Comparison of ENCODE assay signal across 9 cellular contexts in genomic region chr3:52820741-52821140, GRCh38. TPM values are rescaled to one million over a fixed set of nuclear protein-coding genes. Genes with fewer than 3 reads are reported as not detected.
DNase-seq lines count a peak whose midpoint lies in the region; ATAC-seq and TF ChIP-seq lines count a peak whose summit lies in the region.
"Had no signal": no experiment of that assay in that cellular context is flagged by ENCODE, and none has a peak within 500 bp of the region (broad histone marks: within the 10 kb centered on the region; RNA-seq: fewer than 3 reads in every experiment).

No MANE protein-coding gene starts in this region.

- no peak overlapping the region for H3K27ac Mint-ChIP-seq in activated T-cell treated with anti-CD3 and anti-CD28 coated beads, Interleukin-2, amount 50 U/mL, for 72 hours
- H3K27ac Mint-ChIP-seq in activated T-cell treated with anti-CD3 and anti-CD28 coated beads, Interleukin-2, amount 50 U/mL, for 24 hours, result no peak overlapping the region
- no peak overlapping the region for H3K27ac Mint-ChIP-seq in endothelial cell (ENCODE audit: unreplicated experiment)
- H3K27ac Mint-ChIP-seq: activated naive CD4-positive, alpha-beta T cell treated with anti-CD3 and anti-CD28 coated beads, Interleukin-2, amount 50 U/mL, for 24 hours had no signal

- TF ChIP-seq CTCF in endothelial cell (IDR thresholded peaks at IDR 0.05; ENCODE audit: unreplicated experiment) (peak; percentile 73), smooth muscle cell (IDR thresholded peaks at IDR 0.05; ENCODE audit: borderline replicate concordance, insufficient read depth, poor library complexity, severe bottlenecking) (peak; percentile 49)

- no peak overlapping the region for H3K4me3 Mint-ChIP-seq in activated T-cell treated with anti-CD3 and anti-CD28 coated beads, Interleukin-2, amount 50 U/mL, for 72 hours
- H3K4me3 Mint-ChIP-seq in activated T-cell treated with anti-CD3 and anti-CD28 coated beads, Interleukin-2, amount 50 U/mL, for 24 hours, result no peak overlapping the region
- H3K4me3 Mint-ChIP-seq in endothelial cell (ENCODE audit: unreplicated experiment), result no peak overlapping the region
- H3K4me3 Mint-ChIP-seq: activated naive CD4-positive, alpha-beta T cell treated with anti-CD3 and anti-CD28 coated beads, Interleukin-2, amount 50 U/mL, for 24 hours had no signal

- 44% methylated on average over 10 of the region's 10 CpGs for WGBS in smooth muscle cell (ENCODE audit: low lambda C conversion rate)
- 57% methylated on average over 10 of the region's 10 CpGs for WGBS in aorta, 2 donors

- no peak overlapping the region for H3K4me3 ChIP-seq in NT2/D1 (ENCODE audit: insufficient read length, low read depth)
- no peak overlapping the region for H3K4me3 ChIP-seq in smooth muscle cell
- H3K4me3 ChIP-seq in aorta (ENCODE audit: low read length in 2 of 2), result no peak overlapping the region

- no peaks in the 10 kb centered on the region for H4K20me1 ChIP-seq in smooth muscle cell (ENCODE audit: low read depth)

- peaks cover 4% of the 10 kb centered on the region for H3K36me3 ChIP-seq in NT2/D1 (ENCODE audit: insufficient read depth, insufficient read length, low read length)
- H3K36me3 ChIP-seq in smooth muscle cell (ENCODE audit: low read depth), result no peaks in the 10 kb centered on the region
- peaks cover 0 to 2% of the 10 kb centered on the region in 2 donors for H3K36me3 ChIP-seq in aorta (ENCODE audit: control insufficient read depth in 1 of 2, insufficient read depth in 2 of 2, low read length in 1 of 2)

- H3K79me2 ChIP-seq in smooth muscle cell (ENCODE audit: low read depth), result no peaks in the 10 kb centered on the region

- no peak overlapping the region for H2AFZ ChIP-seq in smooth muscle cell (ENCODE audit: low read depth)

- H3K27ac ChIP-seq in smooth muscle cell (ENCODE audit: low read depth), result no peak overlapping the region
- H3K27ac ChIP-seq in aorta (ENCODE audit: low read depth in 1 of 2, low read length in 2 of 2), result no peak overlapping the region

- intact Hi-C loops in aorta (cut with DNase I), result no loop called here

- H3K9me3 Mint-ChIP-seq in activated T-cell treated with anti-CD3 and anti-CD28 coated beads, Interleukin-2, amount 50 U/mL, for 72 hours, result no peaks in the 10 kb centered on the region
- no peaks in the 10 kb centered on the region for H3K9me3 Mint-ChIP-seq in activated T-cell treated with anti-CD3 and anti-CD28 coated beads, Interleukin-2, amount 50 U/mL, for 24 hours
- no peaks in the 10 kb centered on the region for H3K9me3 Mint-ChIP-seq in endothelial cell (ENCODE audit: unreplicated experiment)
- H3K9me3 Mint-ChIP-seq: activated naive CD4-positive, alpha-beta T cell treated with anti-CD3 and anti-CD28 coated beads, Interleukin-2, amount 50 U/mL, for 24 hours had no signal

- no peaks in the 10 kb centered on the region for H3K36me3 Mint-ChIP-seq in activated T-cell treated with anti-CD3 and anti-CD28 coated beads, Interleukin-2, amount 50 U/mL, for 72 hours (ENCODE audit: insufficient read depth in 2 of 2)
- H3K36me3 Mint-ChIP-seq in activated T-cell treated with anti-CD3 and anti-CD28 coated beads, Interleukin-2, amount 50 U/mL, for 24 hours (ENCODE audit: low read depth), result peaks cover 2% of the 10 kb centered on the region
- H3K36me3 Mint-ChIP-seq in endothelial cell (ENCODE audit: low read depth, unreplicated experiment), result peaks cover 4% of the 10 kb centered on the region
- H3K36me3 Mint-ChIP-seq: activated naive CD4-positive, alpha-beta T cell treated with anti-CD3 and anti-CD28 coated beads, Interleukin-2, amount 50 U/mL, for 24 hours had no signal

- ATAC-seq in activated T-cell treated with anti-CD3 and anti-CD28 coated beads, Interleukin-2, amount 50 U/mL, for 72 hours (replicated peaks in 1 of 2), result peak in 1 of 2 donors; percentile 42
- ATAC-seq in aorta (ENCODE audit: low FRiP score), result no peak
- ATAC-seq in HG03045 (IDR thresholded peaks at IDR 0.05; ENCODE audit: unreplicated experiment), result no peak

- no peaks in the 10 kb centered on the region for H3K9me3 ChIP-seq in NT2/D1 (ENCODE audit: insufficient read depth, low read length)
- no peaks in the 10 kb centered on the region for H3K9me3 ChIP-seq in smooth muscle cell (replicated peaks; ENCODE audit: low read depth)
- no peaks in the 10 kb centered on the region for H3K9me3 ChIP-seq in aorta (ENCODE audit: control insufficient read depth, low read length)

- H3K4me1 Mint-ChIP-seq in activated T-cell treated with anti-CD3 and anti-CD28 coated beads, Interleukin-2, amount 50 U/mL, for 72 hours (ENCODE audit: low read depth), result no peaks in the 10 kb centered on the region
- no peaks in the 10 kb centered on the region for H3K4me1 Mint-ChIP-seq in activated T-cell treated with anti-CD3 and anti-CD28 coated beads, Interleukin-2, amount 50 U/mL, for 24 hours (ENCODE audit: low read depth)
- H3K4me1 Mint-ChIP-seq in endothelial cell (ENCODE audit: unreplicated experiment), result peaks cover 4% of the 10 kb centered on the region
- H3K4me1 Mint-ChIP-seq: activated naive CD4-positive, alpha-beta T cell treated with anti-CD3 and anti-CD28 coated beads, Interleukin-2, amount 50 U/mL, for 24 hours had no signal

- H3K27me3 ChIP-seq in NT2/D1 (ENCODE audit: insufficient read depth, insufficient read length) (no peaks in the 10 kb centered on the region), smooth muscle cell (ENCODE audit: low read depth) (no peaks in the 10 kb centered on the region), aorta (ENCODE audit: control insufficient read depth in 1 of 2, insufficient read depth in 2 of 2, low read length in 1 of 2) (no peaks in the 10 kb centered on the region)

- H3F3A ChIP-seq in smooth muscle cell (ENCODE audit: low read depth), result no peaks in the 10 kb centered on the region

- H3K4me2 ChIP-seq in smooth muscle cell, result no peak overlapping the region

- no peaks in the 10 kb centered on the region for H3K27me3 Mint-ChIP-seq in activated T-cell treated with anti-CD3 and anti-CD28 coated beads, Interleukin-2, amount 50 U/mL, for 72 hours (ENCODE audit: low read depth)
- H3K27me3 Mint-ChIP-seq in activated T-cell treated with anti-CD3 and anti-CD28 coated beads, Interleukin-2, amount 50 U/mL, for 24 hours, result no peaks in the 10 kb centered on the region
- peaks cover 5% of the 10 kb centered on the region for H3K27me3 Mint-ChIP-seq in endothelial cell (ENCODE audit: unreplicated experiment)
- H3K27me3 Mint-ChIP-seq: activated naive CD4-positive, alpha-beta T cell treated with anti-CD3 and anti-CD28 coated beads, Interleukin-2, amount 50 U/mL, for 24 hours had no signal

- DNase-seq in activated T-cell treated with anti-CD3 and anti-CD28 coated beads, Interleukin-2, amount 50 U/mL, for 72 hours, result peak; percentile 26 to 38
- no peak for DNase-seq in activated T-cell treated with anti-CD3 and anti-CD28 coated beads, Interleukin-2, amount 50 U/mL, for 24 hours
- DNase-seq in NT2/D1 (ENCODE audit: low read depth, low spot score) (peak; percentile 36), endothelial cell (ENCODE audit: low spot score) (peak; percentile 58), smooth muscle cell (lab: John Stamatoyannopoulos, UW; ENCODE audit: unreplicated experiment) (no peak), aorta (no peak)
- DNase-seq in activated CD4-positive, CD25-positive, alpha-beta regulatory T cell (lab: John Stamatoyannopoulos, UW), result no peak

- peaks cover 35% of the 10 kb centered on the region for H3K4me1 ChIP-seq in NT2/D1 (ENCODE audit: insufficient read depth, insufficient read length)
- H3K4me1 ChIP-seq in smooth muscle cell (ENCODE audit: low read depth), result no peaks in the 10 kb centered on the region
- no peaks in the 10 kb centered on the region for H3K4me1 ChIP-seq in aorta (ENCODE audit: control insufficient read depth in 1 of 2, insufficient read depth in 2 of 2, low read length in 2 of 2)

- H3K9ac ChIP-seq in NT2/D1 (ENCODE audit: insufficient read length, low read depth) (no peak overlapping the region), smooth muscle cell (ENCODE audit: low read depth) (no peak overlapping the region)

RNA-seq across cellular contexts. Expression of gene ITIH4, which starts 9.7 kb away (rescaled TPM):
- 10 to 100 TPM; 21.8 to 24.5 TPM for total RNA-seq in activated T-cell treated with anti-CD3 and anti-CD28 coated beads, Interleukin-2, amount 50 U/mL, for 72 hours
- total RNA-seq in endothelial cell (ENCODE audit: unreplicated experiment), result 8.2 TPM
- 1.6 and 2.3 TPM in 2 replicates for total RNA-seq in smooth muscle cell
- 1.6 and 4.5 TPM in 2 replicates for polyA plus RNA-seq in smooth muscle cell
- 10 to 100 TPM; 55.4 to 88.7 TPM for total RNA-seq in aorta
- 100 to 1,000 TPM in 1 of 2 donors, 10 to 100 TPM in 1; 25.0 to 368 TPM for polyA plus RNA-seq in aorta

RNA-seq across cellular contexts. Expression of gene MUSTN1, which starts 14.1 kb away (rescaled TPM):
- 1 to 10 TPM; 1.3 TPM for total RNA-seq in activated T-cell treated with anti-CD3 and anti-CD28 coated beads, Interleukin-2, amount 50 U/mL, for 72 hours
- total RNA-seq in endothelial cell (ENCODE audit: unreplicated experiment) (1.1 TPM), smooth muscle cell (2.2 TPM in 1 of 2 replicates, not detected in the other), aorta (10 to 100 TPM; 56.8 to 86.6 TPM)
- polyA plus RNA-seq in smooth muscle cell (0.30 and 0.98 TPM in 2 replicates), aorta (100 to 1,000 TPM in 1 of 2 donors, 10 to 100 TPM in 1; 29.7 to 474 TPM)

RNA-seq across cellular contexts. Expression of gene ITIH3, which starts 26.1 kb away (rescaled TPM):
- total RNA-seq in activated T-cell treated with anti-CD3 and anti-CD28 coated beads, Interleukin-2, amount 50 U/mL, for 72 hours, result not detected
- not detected for total RNA-seq in endothelial cell (ENCODE audit: unreplicated experiment)
- not detected in 2 replicates for total RNA-seq in smooth muscle cell
- polyA plus RNA-seq in smooth muscle cell, result 0.35 TPM in 1 of 2 replicates, not detected in the other
- total RNA-seq in aorta, result 1 to 10 TPM; 5.7 to 6.8 TPM
- polyA plus RNA-seq in aorta, result 10 to 100 TPM in 1 of 2 donors, 1 to 10 TPM in 1; 2.4 to 75.1 TPM

RNA-seq across cellular contexts. Expression of gene ITIH1, which starts 43.3 kb away (rescaled TPM):
- not detected for total RNA-seq in activated T-cell treated with anti-CD3 and anti-CD28 coated beads, Interleukin-2, amount 50 U/mL, for 72 hours
- total RNA-seq in endothelial cell (ENCODE audit: unreplicated experiment), result not detected
- not detected in 2 replicates for total RNA-seq in smooth muscle cell
- polyA plus RNA-seq in smooth muscle cell, result 0.33 TPM in 1 of 2 replicates, not detected in the other
- total RNA-seq in aorta, result not detected
- under 1 TPM in 1 of 2 donors, not detected in 1; 0.50 TPM for polyA plus RNA-seq in aorta

RNA-seq across cellular contexts. Expression of gene NEK4, which starts 50.0 kb away (rescaled TPM):
- 10 to 100 TPM; 15.9 to 25.6 TPM for total RNA-seq in activated T-cell treated with anti-CD3 and anti-CD28 coated beads, Interleukin-2, amount 50 U/mL, for 72 hours
- 16.9 TPM for total RNA-seq in endothelial cell (ENCODE audit: unreplicated experiment)
- 9.6 and 11.0 TPM in 2 replicates for total RNA-seq in smooth muscle cell
- 7.1 and 8.6 TPM in 2 replicates for polyA plus RNA-seq in smooth muscle cell
- total RNA-seq in aorta, result 10 to 100 TPM; 21.7 to 22.1 TPM
- polyA plus RNA-seq in aorta, result 1 to 10 TPM; 8.0 to 8.5 TPM

Comparison
In these comparisons a context has a peak if more than half of its experiments do, and no peak if none do; other contexts are left out.
1. DNase-seq: peak in activated T-cell treated with anti-CD3 and anti-CD28 coated beads, Interleukin-2, amount 50 U/mL, for 72 hours (2 of 2), NT2/D1 (single experiment) and endothelial cell (single experiment); none in activated T-cell treated with anti-CD3 and anti-CD28 coated beads, Interleukin-2, amount 50 U/mL, for 24 hours (single experiment), smooth muscle cell (single experiment), aorta (0 of 2) and activated CD4-positive, CD25-positive, alpha-beta regulatory T cell (0 of 4).
2. RNA of gene MUSTN1, which starts 14.1 kb away (total RNA-seq): 56.8 to 86.6 TPM in aorta; 2.2 TPM in smooth muscle cell, 1.3 TPM in activated T-cell treated with anti-CD3 and anti-CD28 coated beads, Interleukin-2, amount 50 U/mL, for 72 hours and 1.1 TPM in endothelial cell (single experiment); every median in the first group is over 10 times any median in the second.